ENCODE assay signal across 20 cellular contexts in genomic region chr1:10625076-10625475, GRCh38.
A peak's percentile ranks its signal among the peaks of the same experiment; 100 is the strongest.
DNase-seq lines count a peak whose midpoint lies in the region; ATAC-seq and TF ChIP-seq lines count a peak whose summit lies in the region.
"Had no signal": no experiment of that assay in that cellular context is flagged by ENCODE, and none has a peak within 500 bp of the region (broad histone marks: within the 10 kb centered on the region; RNA-seq: fewer than 3 reads in every experiment).

No MANE protein-coding gene starts in this region.

- H3K27me3 Mint-ChIP-seq in endodermal cell (ENCODE audit: insufficient read depth), result no peaks in the 10 kb centered on the region

- intact Hi-C loops in left ventricle myocardium superior (cut with micrococcal nuclease) (no loop called here), left ventricle myocardium inferior (cut with micrococcal nuclease) (no loop called here), prostate gland (cut with DNase I) (no loop called here)

- no peak for TF ChIP-seq POLR2A in prostate gland (IDR thresholded peaks at IDR 0.05)

- 93 to 100% methylated on average over 4 to 9 of the region's 9 CpGs for WGBS in endodermal cell (ENCODE audit: insufficient coverage in 1 of 2, insufficient read length in 1 of 2), 2 experiments
- WGBS in prostate gland, result 87% methylated on average over 9 of the region's 9 CpGs

- DNase-seq in left ventricle myocardium superior (peak; percentile 11), left ventricle myocardium inferior (no peak), endodermal cell (peak; percentile 36), prostate gland (ENCODE audit: low spot score) (no peak)
- DNase-seq: ACHN, DMS79, GOT3, IMR-90, NCI-H1417 treated with DMSO at 0.1 percent for 48 hours, NCI-H187 treated with DMSO at 0.1 percent for 48 hours, NCI-H226, NCI-H526, PC-9 had no signal

- no peaks in the 10 kb centered on the region for H3K4me1 Mint-ChIP-seq in endodermal cell

- ATAC-seq in left ventricle myocardium superior (no peak), HG03280 (IDR thresholded peaks at IDR 0.05; ENCODE audit: unreplicated experiment) (no peak), HG02763 (IDR thresholded peaks at IDR 0.05; ENCODE audit: unreplicated experiment) (no peak), HG03432 (IDR thresholded peaks at IDR 0.05; ENCODE audit: unreplicated experiment) (no peak), HG02870 (IDR thresholded peaks at IDR 0.05; ENCODE audit: unreplicated experiment) (no peak)
- ATAC-seq: SK-N-SH treated with all-trans-retinoic acid at 6 μM for 48 hours had no signal

- no peak overlapping the region for H3K4me3 ChIP-seq in left ventricle myocardium inferior
- H3K4me3 ChIP-seq in endodermal cell (ENCODE audit: low read length), result no peak overlapping the region
- H3K4me3 ChIP-seq in prostate gland, result no peak overlapping the region
- H3K4me3 ChIP-seq: PC-9 had no signal

- H3K36me3 Mint-ChIP-seq in endodermal cell (ENCODE audit: low read depth), result peaks cover 12% of the 10 kb centered on the region

- H3K27me3 ChIP-seq in left ventricle myocardium inferior (ENCODE audit: low read depth) (no peaks in the 10 kb centered on the region), endodermal cell (ENCODE audit: control insufficient read depth, insufficient read depth, low read length, poor library complexity, severe bottlenecking) (no peaks in the 10 kb centered on the region), prostate gland (replicated peaks; ENCODE audit: insufficient read depth) (no peaks in the 10 kb centered on the region)

- no peak overlapping the region for H3K27ac ChIP-seq in left ventricle myocardium inferior (replicated peaks)
- no peak overlapping the region for H3K27ac ChIP-seq in endodermal cell (ENCODE audit: low read depth, low read length)
- H3K27ac ChIP-seq in prostate gland, result peak overlapping the region; percentile 49 to 65
- H3K27ac ChIP-seq: C4-2B, HL-60, PC-9 had no signal

- no peaks in the 10 kb centered on the region for H3K9me3 ChIP-seq in left ventricle myocardium inferior (replicated peaks)
- H3K9me3 ChIP-seq in endodermal cell (ENCODE audit: control insufficient read depth, low read length), result no peaks in the 10 kb centered on the region
- no peaks in the 10 kb centered on the region for H3K9me3 ChIP-seq in prostate gland

- H3K9me3 Mint-ChIP-seq in endodermal cell, result no peaks in the 10 kb centered on the region

- no peak overlapping the region for H3K4me3 Mint-ChIP-seq in endodermal cell

- H3K9ac ChIP-seq in endodermal cell (ENCODE audit: extremely low read depth, low read length, poor library complexity, severe bottlenecking), result no peak overlapping the region

- peaks cover 45% of the 10 kb centered on the region for H3K36me3 ChIP-seq in left ventricle myocardium inferior
- H3K36me3 ChIP-seq in endodermal cell (ENCODE audit: control insufficient read depth, insufficient read depth, low read length), result no peaks in the 10 kb centered on the region
- no peaks in the 10 kb centered on the region for H3K36me3 ChIP-seq in prostate gland

- H3K27ac Mint-ChIP-seq in endodermal cell, result no peak overlapping the region

- peaks cover 13% of the 10 kb centered on the region for H3K4me1 ChIP-seq in left ventricle myocardium inferior
- no peaks in the 10 kb centered on the region for H3K4me1 ChIP-seq in endodermal cell (ENCODE audit: control insufficient read depth, insufficient read depth, low read length)
- peaks cover 9% of the 10 kb centered on the region for H3K4me1 ChIP-seq in prostate gland (replicated peaks)

- TF ChIP-seq CTCF in left ventricle myocardium inferior (IDR thresholded peaks at IDR 0.05; ENCODE audit: borderline replicate concordance) (no peak), endodermal cell (conservative IDR thresholded peaks at IDR 0.05) (no peak), prostate gland (IDR thresholded peaks at IDR 0.05) (no peak)

Comparison
In these comparisons a context has a peak if more than half of its experiments do, and no peak if none do; other contexts are left out.
1. DNase-seq: peak in left ventricle myocardium superior (single experiment) and endodermal cell (single experiment); none in left ventricle myocardium inferior (single experiment) and prostate gland (single experiment).
2. H3K27ac ChIP-seq: peak in prostate gland (2 of 2); none in left ventricle myocardium inferior (single experiment) and endodermal cell (single experiment).